Comparison of ENCODE assay signal across 22 cellular contexts in genomic region chr22:49377306-49377705, GRCh38.
"Had no signal": no experiment of that assay in that cellular context is flagged by ENCODE, and none has a peak within 500 bp of the region (broad histone marks: within the 10 kb centered on the region; RNA-seq: fewer than 3 reads in every experiment).

No MANE protein-coding gene starts in this region.

- H3K27ac Mint-ChIP-seq: activated CD4-positive, alpha-beta T cell treated with anti-CD3 and anti-CD28 coated beads for 36 hours; activated T-helper 17 cell treated with anti-CD3 and anti-CD28 coated beads, Interleukin-2, amount 50 U/mL, for 72 hours; memory B cell; natural killer cell; neural progenitor cell had no signal

- H3K36me3 Mint-ChIP-seq: memory B cell, natural killer cell, neural progenitor cell had no signal

- H3K4me1 Mint-ChIP-seq: activated CD4-positive, alpha-beta T cell treated with anti-CD3 and anti-CD28 coated beads for 36 hours; activated T-helper 17 cell treated with anti-CD3 and anti-CD28 coated beads, Interleukin-2, amount 50 U/mL, for 72 hours; natural killer cell had no signal

- H3K4me3 Mint-ChIP-seq: activated CD4-positive, alpha-beta T cell treated with anti-CD3 and anti-CD28 coated beads for 36 hours; activated T-cell treated with anti-CD3 and anti-CD28 coated beads, Interleukin-2, amount 50 U/mL, for 4 hours; activated T-helper 17 cell treated with anti-CD3 and anti-CD28 coated beads, Interleukin-2, amount 50 U/mL, for 72 hours; memory B cell; natural killer cell; neural progenitor cell had no signal

- H3K9me3 Mint-ChIP-seq: activated T-cell treated with anti-CD3 and anti-CD28 coated beads, Interleukin-2, amount 50 U/mL, for 4 hours; activated T-helper 17 cell treated with anti-CD3 and anti-CD28 coated beads, Interleukin-2, amount 50 U/mL, for 72 hours; natural killer cell had no signal

- H3K36me3 ChIP-seq: brain microvascular endothelial cell, neural progenitor cell, thoracic aorta had no signal

- ATAC-seq: activated CD4-positive, alpha-beta T cell treated with anti-CD3 and anti-CD28 coated beads for 36 hours; activated T-cell treated with anti-CD3 and anti-CD28 coated beads, Interleukin-2, amount 50 U/mL, for 4 hours; activated T-helper 17 cell treated with anti-CD3 and anti-CD28 coated beads, Interleukin-2, amount 50 U/mL, for 72 hours; esophagus mucosa; left cardiac atrium; natural killer cell; right cardiac atrium had no signal

- DNase-seq: activated CD4-positive, alpha-beta T cell treated with anti-CD3 and anti-CD28 coated beads for 36 hours; activated CD4-positive, alpha-beta T cell treated with anti-CD3 and anti-CD28 coated beads, Interleukin-2, amount 50 U/mL, for 4 hours; activated CD4-positive, CD25-positive, alpha-beta regulatory T cell; activated gamma-delta T cell treated with Interleukin-2 at 50 U/mL for 16 hours; activated naive CD4-positive, alpha-beta T cell treated with anti-CD3 and anti-CD28 coated beads, Interleukin-2, amount 50 U/mL, for 16 hours; activated T-cell treated with anti-CD3 and anti-CD28 coated beads, Interleukin-2, amount 50 U/mL, for 4 hours; amniotic stem cell; brain microvascular endothelial cell; caudate nucleus; foreskin fibroblast; left cardiac atrium; natural killer cell; occipital lobe; right cardiac atrium; stimulated activated naive CD4-positive, alpha-beta T cell treated with Interleukin-2 at 50 U/mL for 16 hours; T-helper 1 cell; trophoblast cell had no signal

- H3K9me3 ChIP-seq: thoracic aorta had no signal

- H3K27me3 ChIP-seq: brain microvascular endothelial cell, neural progenitor cell had no signal

- H3K27ac ChIP-seq: brain microvascular endothelial cell, neural progenitor cell, thoracic aorta had no signal

- H3K4me3 ChIP-seq: neural progenitor cell, thoracic aorta had no signal
